ENCODE assay signal across 1 cellular context in the genomic region with DNA sequence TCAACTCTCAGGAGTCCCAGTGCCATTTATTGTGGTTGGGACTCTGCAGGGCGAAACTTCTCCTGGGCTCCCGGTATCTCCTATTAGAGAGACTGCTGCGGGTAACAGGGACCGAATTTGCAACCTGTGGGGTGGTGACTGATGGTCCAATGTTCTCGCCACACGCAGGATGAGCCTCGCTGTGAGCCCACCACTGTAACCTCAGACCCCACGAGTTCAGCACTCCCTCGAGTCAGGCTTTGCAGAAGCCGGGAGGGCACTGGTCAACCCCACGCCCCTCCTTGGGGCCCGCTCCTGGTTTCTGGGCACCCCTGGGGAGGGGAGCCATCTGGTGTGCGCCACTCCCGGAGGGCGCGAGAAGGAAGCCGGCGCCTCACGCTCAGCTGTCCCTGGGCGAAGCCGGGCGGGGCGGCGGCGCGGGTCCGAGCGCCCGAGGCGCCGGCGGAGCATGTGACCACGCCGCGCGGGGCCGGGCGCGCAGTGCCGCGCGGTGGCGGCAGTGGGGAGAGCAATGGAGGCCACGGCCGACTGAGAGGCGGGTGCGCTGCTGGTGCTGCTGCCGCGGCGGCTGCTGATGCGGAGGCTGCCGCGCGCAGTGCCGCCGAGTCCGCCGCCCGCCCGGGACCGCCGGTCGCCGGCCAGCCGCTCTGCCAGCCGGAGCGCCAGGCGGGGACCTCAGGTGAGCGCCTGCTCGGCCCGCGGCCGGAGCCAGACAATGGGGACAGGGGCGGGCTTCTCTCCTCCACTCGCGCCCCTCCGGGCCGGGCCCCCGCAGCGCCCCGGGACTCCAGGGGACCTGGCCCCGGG.
TF ChIP-seq lines count a peak whose summit lies in the region.

No MANE protein-coding gene starts in this region.

TF ChIP-seq in HEK293, 187 proteins besides CTCF, POLR2A, EP300 and RAD21 (continued from another document):
- TF ChIP-seq ZNF335 (tag by site-specific recombination; conservative IDR thresholded peaks at IDR 0.05) (peak; percentile 73), ZNF785 (tag by site-specific recombination; IDR thresholded peaks at IDR 0.05) (no peak), EGR2 (tag by site-specific recombination; IDR thresholded peaks at IDR 0.05; ENCODE audit: low read depth) (no peak), BCL11A (tag by site-specific recombination; IDR thresholded peaks at IDR 0.05; ENCODE audit: low read depth) (no peak), ZNF670 (tag by site-specific recombination; IDR thresholded peaks at IDR 0.05; ENCODE audit: low read depth) (no peak), KLF9 (tag by site-specific recombination; IDR thresholded peaks at IDR 0.05; ENCODE audit: low read depth) (no peak), ZEB2 (tag by site-specific recombination; IDR thresholded peaks at IDR 0.05) (0 out of 2 replicates have a peak, but pooled peaks have one; percentile 26), ZNF677 (tag by site-specific recombination; IDR thresholded peaks at IDR 0.05) (no peak), SCRT2 (tag by site-specific recombination; IDR thresholded peaks at IDR 0.05) (peak; percentile 81), GLI4 (tag by site-specific recombination; IDR thresholded peaks at IDR 0.05) (no peak), ZFP69B (tag by site-specific recombination; IDR thresholded peaks at IDR 0.05) (no peak), ZNF548 (tag by site-specific recombination; IDR thresholded peaks at IDR 0.05) (no peak), ZSCAN16 (tag by site-specific recombination; IDR thresholded peaks at IDR 0.05) (no peak), IKZF3 (tag by site-specific recombination; IDR thresholded peaks at IDR 0.05) (peak; percentile 26; the same call in 1 of the 2 replicates), GLIS1 (tag by site-specific recombination; IDR thresholded peaks at IDR 0.05) (peak; percentile 79), GFI1B (tag by site-specific recombination; IDR thresholded peaks at IDR 0.05) (no peak), GLIS2 (tag by site-specific recombination; IDR thresholded peaks at IDR 0.05) (peak; percentile 83), YY1 (tag by site-specific recombination; IDR thresholded peaks at IDR 0.05) (no peak), KLF1 (tag by site-specific recombination; IDR thresholded peaks at IDR 0.05) (0 out of 2 replicates have a peak, but pooled peaks have one; percentile 19), ZNF302 (tag by site-specific recombination; IDR thresholded peaks at IDR 0.05; ENCODE audit: low read depth) (no peak), KLF8 (tag by site-specific recombination; IDR thresholded peaks at IDR 0.05) (peak; percentile 43; the same call in 1 of the 2 replicates), ZNF221 (tag by site-specific recombination; IDR thresholded peaks at IDR 0.05; ENCODE audit: borderline replicate concordance) (no peak), ZBTB20 (tag by site-specific recombination; IDR thresholded peaks at IDR 0.05) (peak; percentile 81), WT1 (tag by site-specific recombination; IDR thresholded peaks at IDR 0.05) (no peak), SP7 (tag by site-specific recombination; IDR thresholded peaks at IDR 0.05) (0 out of 2 replicates have a peak, but pooled peaks have one; percentile 25), ZNF2 (tag by site-specific recombination; IDR thresholded peaks at IDR 0.05) (no peak), ZNF48 (tag by site-specific recombination; IDR thresholded peaks at IDR 0.05) (no peak), ZIC2 (tag by site-specific recombination; IDR thresholded peaks at IDR 0.05) (peak; percentile 83), PRDM1 (tag by site-specific recombination; IDR thresholded peaks at IDR 0.05) (no peak), ZNF423 (tag by site-specific recombination; IDR thresholded peaks at IDR 0.05) (no peak), ZBTB48 (tag by site-specific recombination; IDR thresholded peaks at IDR 0.05) (peak; percentile 42; the same call in 1 of the 2 replicates), ZNF600 (tag by site-specific recombination; IDR thresholded peaks at IDR 0.05) (0 out of 2 replicates have a peak, but pooled peaks have one; percentile 40), ZNF837 (tag by site-specific recombination; IDR thresholded peaks at IDR 0.05) (no peak), ZNF112 (tag by site-specific recombination; IDR thresholded peaks at IDR 0.05) (no peak), ZBTB17 (tag by site-specific recombination; IDR thresholded peaks at IDR 0.05) (peak; percentile 35; the same call in 1 of the 2 replicates)
- TF ChIP-seq, protein P1, sequence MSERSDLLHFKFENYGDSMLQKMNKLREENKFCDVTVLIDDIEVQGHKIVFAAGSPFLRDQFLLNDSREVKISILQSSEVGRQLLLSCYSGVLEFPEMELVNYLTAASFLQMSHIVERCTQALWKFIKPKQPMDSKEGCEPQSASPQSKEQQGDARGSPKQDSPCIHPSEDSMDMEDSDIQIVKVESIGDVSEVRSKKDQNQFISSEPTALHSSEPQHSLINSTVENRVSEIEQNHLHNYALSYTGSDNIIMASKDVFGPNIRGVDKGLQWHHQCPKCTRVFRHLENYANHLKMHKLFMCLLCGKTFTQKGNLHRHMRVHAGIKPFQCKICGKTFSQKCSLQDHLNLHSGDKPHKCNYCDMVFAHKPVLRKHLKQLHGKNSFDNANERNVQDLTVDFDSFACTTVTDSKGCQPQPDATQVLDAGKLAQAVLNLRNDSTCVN (tag by site-specific recombination; optimal IDR thresholded peaks at IDR 0.05) = peak; percentile 32
- TF ChIP-seq, protein P2, sequence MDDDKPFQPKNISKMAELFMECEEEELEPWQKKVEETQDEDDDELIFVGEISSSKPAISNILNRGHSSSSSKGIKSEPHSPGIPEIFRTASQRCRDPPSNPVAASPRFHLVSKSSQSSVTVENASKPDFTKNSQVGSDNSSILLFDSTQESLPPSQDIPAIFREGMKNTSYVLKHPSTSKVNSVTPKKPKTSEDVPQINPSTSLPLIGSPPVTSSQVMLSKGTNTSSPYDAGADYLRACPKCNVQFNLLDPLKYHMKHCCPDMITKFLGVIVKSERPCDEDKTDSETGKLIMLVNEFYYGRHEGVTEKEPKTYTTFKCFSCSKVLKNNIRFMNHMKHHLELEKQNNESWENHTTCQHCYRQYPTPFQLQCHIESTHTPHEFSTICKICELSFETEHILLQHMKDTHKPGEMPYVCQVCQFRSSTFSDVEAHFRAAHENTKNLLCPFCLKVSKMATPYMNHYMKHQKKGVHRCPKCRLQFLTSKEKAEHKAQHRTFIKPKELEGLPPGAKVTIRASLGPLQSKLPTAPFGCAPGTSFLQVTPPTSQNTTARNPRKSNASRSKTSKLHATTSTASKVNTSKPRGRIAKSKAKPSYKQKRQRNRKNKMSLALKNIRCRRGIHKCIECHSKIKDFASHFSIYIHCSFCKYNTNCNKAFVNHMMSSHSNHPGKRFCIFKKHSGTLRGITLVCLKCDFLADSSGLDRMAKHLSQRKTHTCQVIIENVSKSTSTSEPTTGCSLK (tag by site-specific recombination; IDR thresholded peaks at IDR 0.05) = no peak
- TF ChIP-seq, protein P3, sequence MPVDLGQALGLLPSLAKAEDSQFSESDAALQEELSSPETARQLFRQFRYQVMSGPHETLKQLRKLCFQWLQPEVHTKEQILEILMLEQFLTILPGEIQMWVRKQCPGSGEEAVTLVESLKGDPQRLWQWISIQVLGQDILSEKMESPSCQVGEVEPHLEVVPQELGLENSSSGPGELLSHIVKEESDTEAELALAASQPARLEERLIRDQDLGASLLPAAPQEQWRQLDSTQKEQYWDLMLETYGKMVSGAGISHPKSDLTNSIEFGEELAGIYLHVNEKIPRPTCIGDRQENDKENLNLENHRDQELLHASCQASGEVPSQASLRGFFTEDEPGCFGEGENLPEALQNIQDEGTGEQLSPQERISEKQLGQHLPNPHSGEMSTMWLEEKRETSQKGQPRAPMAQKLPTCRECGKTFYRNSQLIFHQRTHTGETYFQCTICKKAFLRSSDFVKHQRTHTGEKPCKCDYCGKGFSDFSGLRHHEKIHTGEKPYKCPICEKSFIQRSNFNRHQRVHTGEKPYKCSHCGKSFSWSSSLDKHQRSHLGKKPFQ (tag by site-specific recombination; IDR thresholded peaks at IDR 0.05) = no peak
- TF ChIP-seq, protein P4, sequence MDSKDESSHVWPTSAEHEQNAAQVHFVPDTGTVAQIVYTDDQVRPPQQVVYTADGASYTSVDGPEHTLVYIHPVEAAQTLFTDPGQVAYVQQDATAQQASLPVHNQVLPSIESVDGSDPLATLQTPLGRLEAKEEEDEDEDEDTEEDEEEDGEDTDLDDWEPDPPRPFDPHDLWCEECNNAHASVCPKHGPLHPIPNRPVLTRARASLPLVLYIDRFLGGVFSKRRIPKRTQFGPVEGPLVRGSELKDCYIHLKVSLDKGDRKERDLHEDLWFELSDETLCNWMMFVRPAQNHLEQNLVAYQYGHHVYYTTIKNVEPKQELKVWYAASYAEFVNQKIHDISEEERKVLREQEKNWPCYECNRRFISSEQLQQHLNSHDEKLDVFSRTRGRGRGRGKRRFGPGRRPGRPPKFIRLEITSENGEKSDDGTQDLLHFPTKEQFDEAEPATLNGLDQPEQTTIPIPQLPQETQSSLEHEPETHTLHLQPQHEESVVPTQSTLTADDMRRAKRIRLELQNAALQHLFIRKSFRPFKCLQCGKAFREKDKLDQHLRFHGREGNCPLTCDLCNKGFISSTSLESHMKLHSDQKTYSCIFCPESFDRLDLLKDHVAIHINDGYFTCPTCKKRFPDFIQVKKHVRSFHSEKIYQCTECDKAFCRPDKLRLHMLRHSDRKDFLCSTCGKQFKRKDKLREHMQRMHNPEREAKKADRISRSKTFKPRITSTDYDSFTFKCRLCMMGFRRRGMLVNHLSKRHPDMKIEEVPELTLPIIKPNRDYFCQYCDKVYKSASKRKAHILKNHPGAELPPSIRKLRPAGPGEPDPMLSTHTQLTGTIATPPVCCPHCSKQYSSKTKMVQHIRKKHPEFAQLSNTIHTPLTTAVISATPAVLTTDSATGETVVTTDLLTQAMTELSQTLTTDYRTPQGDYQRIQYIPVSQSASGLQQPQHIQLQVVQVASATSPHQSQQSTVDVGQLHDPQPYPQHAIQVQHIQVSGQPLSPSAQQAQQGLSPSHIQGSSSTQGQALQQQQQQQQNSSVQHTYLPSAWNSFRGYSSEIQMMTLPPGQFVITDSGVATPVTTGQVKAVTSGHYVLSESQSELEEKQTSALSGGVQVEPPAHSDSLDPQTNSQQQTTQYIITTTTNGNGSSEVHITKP (tag by site-specific recombination; IDR thresholded peaks at IDR 0.05) = peak; percentile 100
- TF ChIP-seq, protein P5, sequence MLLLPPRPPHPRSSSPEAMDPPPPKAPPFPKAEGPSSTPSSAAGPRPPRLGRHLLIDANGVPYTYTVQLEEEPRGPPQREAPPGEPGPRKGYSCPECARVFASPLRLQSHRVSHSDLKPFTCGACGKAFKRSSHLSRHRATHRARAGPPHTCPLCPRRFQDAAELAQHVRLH (tag by site-specific recombination; IDR thresholded peaks at IDR 0.05) = no peak
- TF ChIP-seq, protein P6, sequence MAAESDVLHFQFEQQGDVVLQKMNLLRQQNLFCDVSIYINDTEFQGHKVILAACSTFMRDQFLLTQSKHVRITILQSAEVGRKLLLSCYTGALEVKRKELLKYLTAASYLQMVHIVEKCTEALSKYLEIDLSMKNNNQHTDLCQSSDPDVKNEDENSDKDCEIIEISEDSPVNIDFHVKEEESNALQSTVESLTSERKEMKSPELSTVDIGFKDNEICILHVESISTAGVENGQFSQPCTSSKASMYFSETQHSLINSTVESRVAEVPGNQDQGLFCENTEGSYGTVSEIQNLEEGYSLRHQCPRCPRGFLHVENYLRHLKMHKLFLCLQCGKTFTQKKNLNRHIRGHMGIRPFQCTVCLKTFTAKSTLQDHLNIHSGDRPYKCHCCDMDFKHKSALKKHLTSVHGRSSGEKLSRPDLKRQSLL (tag by site-specific recombination; IDR thresholded peaks at IDR 0.05) = no peak
- TF ChIP-seq, protein P7, sequence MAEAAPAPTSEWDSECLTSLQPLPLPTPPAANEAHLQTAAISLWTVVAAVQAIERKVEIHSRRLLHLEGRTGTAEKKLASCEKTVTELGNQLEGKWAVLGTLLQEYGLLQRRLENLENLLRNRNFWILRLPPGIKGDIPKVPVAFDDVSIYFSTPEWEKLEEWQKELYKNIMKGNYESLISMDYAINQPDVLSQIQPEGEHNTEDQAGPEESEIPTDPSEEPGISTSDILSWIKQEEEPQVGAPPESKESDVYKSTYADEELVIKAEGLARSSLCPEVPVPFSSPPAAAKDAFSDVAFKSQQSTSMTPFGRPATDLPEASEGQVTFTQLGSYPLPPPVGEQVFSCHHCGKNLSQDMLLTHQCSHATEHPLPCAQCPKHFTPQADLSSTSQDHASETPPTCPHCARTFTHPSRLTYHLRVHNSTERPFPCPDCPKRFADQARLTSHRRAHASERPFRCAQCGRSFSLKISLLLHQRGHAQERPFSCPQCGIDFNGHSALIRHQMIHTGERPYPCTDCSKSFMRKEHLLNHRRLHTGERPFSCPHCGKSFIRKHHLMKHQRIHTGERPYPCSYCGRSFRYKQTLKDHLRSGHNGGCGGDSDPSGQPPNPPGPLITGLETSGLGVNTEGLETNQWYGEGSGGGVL (tag by site-specific recombination; IDR thresholded peaks at IDR 0.05) = no peak
- TF ChIP-seq, protein P8, sequence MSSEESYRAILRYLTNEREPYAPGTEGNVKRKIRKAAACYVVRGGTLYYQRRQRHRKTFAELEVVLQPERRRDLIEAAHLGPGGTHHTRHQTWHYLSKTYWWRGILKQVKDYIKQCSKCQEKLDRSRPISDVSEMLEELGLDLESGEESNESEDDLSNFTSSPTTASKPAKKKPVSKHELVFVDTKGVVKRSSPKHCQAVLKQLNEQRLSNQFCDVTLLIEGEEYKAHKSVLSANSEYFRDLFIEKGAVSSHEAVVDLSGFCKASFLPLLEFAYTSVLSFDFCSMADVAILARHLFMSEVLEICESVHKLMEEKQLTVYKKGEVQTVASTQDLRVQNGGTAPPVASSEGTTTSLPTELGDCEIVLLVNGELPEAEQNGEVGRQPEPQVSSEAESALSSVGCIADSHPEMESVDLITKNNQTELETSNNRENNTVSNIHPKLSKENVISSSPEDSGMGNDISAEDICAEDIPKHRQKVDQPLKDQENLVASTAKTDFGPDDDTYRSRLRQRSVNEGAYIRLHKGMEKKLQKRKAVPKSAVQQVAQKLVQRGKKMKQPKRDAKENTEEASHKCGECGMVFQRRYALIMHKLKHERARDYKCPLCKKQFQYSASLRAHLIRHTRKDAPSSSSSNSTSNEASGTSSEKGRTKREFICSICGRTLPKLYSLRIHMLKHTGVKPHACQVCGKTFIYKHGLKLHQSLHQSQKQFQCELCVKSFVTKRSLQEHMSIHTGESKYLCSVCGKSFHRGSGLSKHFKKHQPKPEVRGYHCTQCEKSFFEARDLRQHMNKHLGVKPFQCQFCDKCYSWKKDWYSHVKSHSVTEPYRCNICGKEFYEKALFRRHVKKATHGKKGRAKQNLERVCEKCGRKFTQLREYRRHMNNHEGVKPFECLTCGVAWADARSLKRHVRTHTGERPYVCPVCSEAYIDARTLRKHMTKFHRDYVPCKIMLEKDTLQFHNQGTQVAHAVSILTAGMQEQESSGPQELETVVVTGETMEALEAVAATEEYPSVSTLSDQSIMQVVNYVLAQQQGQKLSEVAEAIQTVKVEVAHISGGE (tag by site-specific recombination; conservative IDR thresholded peaks at IDR 0.05; ENCODE audit: low read depth) = 0 out of 2 replicates have a peak, but pooled peaks have one; percentile 22
TF ChIP-seq in HEK293: peak in this region for 20.
